In the genomic region with DNA sequence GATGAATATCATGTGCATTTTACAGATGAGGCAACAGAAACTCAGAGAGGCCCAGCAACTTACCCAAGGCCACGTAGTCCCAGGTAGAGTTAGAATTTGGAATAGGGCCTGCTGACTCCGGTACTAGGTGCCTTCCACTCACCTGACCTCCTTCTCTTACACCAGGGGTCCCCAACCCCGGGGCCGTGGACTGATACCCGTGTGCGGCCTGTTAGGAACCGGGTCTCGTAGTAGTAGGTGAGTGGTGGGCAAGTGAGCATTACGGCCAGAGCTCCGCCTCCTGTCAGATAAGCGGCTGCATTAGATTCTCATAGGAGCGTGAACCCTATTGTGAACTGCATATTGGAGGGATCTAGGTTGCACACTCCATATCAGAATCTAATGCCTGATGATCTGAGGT, we compare ENCODE assay signal across 21 cellular contexts.
DNase-seq lines count a peak whose midpoint lies in the region; ATAC-seq and TF ChIP-seq lines count a peak whose summit lies in the region.
"Had no signal": no experiment of that assay in that cellular context is flagged by ENCODE, and none has a peak within 500 bp of the region (broad histone marks: within the 10 kb centered on the region; RNA-seq: fewer than 3 reads in every experiment).

No MANE protein-coding gene starts in this region.

- H3K27me3 ChIP-seq in naive thymus-derived CD4-positive, alpha-beta T cell (ENCODE audit: control insufficient read depth in 2 of 2, insufficient read depth in 2 of 2, low read length in 2 of 2): no peaks in the 10 kb centered on the region
- no peaks in the 10 kb centered on the region for H3K27me3 ChIP-seq in vagina

- no peaks in the 10 kb centered on the region for H3K9me3 ChIP-seq in naive thymus-derived CD4-positive, alpha-beta T cell (ENCODE audit: control insufficient read depth in 2 of 3, low read length in 3 of 3)
- H3K9me3 ChIP-seq in vagina: no peaks in the 10 kb centered on the region
- H3K9me3 ChIP-seq: Caco-2 had no signal

- H3K27me3 Mint-ChIP-seq in activated naive CD4-positive, alpha-beta T cell treated with anti-CD3 and anti-CD28 coated beads for 36 hours (ENCODE audit: low read depth): no peaks in the 10 kb centered on the region
- no peaks in the 10 kb centered on the region for H3K27me3 Mint-ChIP-seq in activated naive CD4-positive, alpha-beta T cell treated with anti-CD3 and anti-CD28 coated beads, Interleukin-2, amount 10 ng/mL, durations not matched to agents 7 days and 5 days
- no peaks in the 10 kb centered on the region for H3K27me3 Mint-ChIP-seq in activated T-helper 1 cell treated with anti-CD3 and anti-CD28 coated beads, Interleukin-12 subunit alpha, Interleukin-12 subunit beta, Interleukin-2, Interleukin-4 antibody, amounts not matched to agents 30 ng/mL and 10 ng/mL and 1 ng/mL, durations not matched to agents 14 hours and 24 hours and 36 hours (ENCODE audit: insufficient read depth)
- H3K27me3 Mint-ChIP-seq in naive thymus-derived CD4-positive, alpha-beta T cell: no peaks in the 10 kb centered on the region
- H3K27me3 Mint-ChIP-seq: activated naive CD4-positive, alpha-beta T cell treated with anti-CD3 and anti-CD28 coated beads, Interleukin-2, amount 50 U/mL, for 24 hours; brain; type B pancreatic cell had no signal

- H3K9me3 Mint-ChIP-seq in activated naive CD4-positive, alpha-beta T cell treated with anti-CD3 and anti-CD28 coated beads for 36 hours: no peaks in the 10 kb centered on the region
- H3K9me3 Mint-ChIP-seq in activated naive CD4-positive, alpha-beta T cell treated with anti-CD3 and anti-CD28 coated beads, Interleukin-2, amount 10 ng/mL, durations not matched to agents 7 days and 5 days: no peaks in the 10 kb centered on the region
- no peaks in the 10 kb centered on the region for H3K9me3 Mint-ChIP-seq in activated T-helper 1 cell treated with anti-CD3 and anti-CD28 coated beads, Interleukin-12 subunit alpha, Interleukin-12 subunit beta, Interleukin-2, Interleukin-4 antibody, amounts not matched to agents 30 ng/mL and 10 ng/mL and 1 ng/mL, durations not matched to agents 14 hours and 24 hours and 36 hours
- H3K9me3 Mint-ChIP-seq in naive thymus-derived CD4-positive, alpha-beta T cell: no peaks in the 10 kb centered on the region
- H3K9me3 Mint-ChIP-seq: activated naive CD4-positive, alpha-beta T cell treated with anti-CD3 and anti-CD28 coated beads, Interleukin-2, amount 50 U/mL, for 24 hours; brain; nephron progenitor cell; type B pancreatic cell had no signal

- no peak overlapping the region for H3K4me3 Mint-ChIP-seq in activated naive CD4-positive, alpha-beta T cell treated with anti-CD3 and anti-CD28 coated beads for 36 hours
- H3K4me3 Mint-ChIP-seq in activated naive CD4-positive, alpha-beta T cell treated with anti-CD3 and anti-CD28 coated beads, Interleukin-2, amount 10 ng/mL, durations not matched to agents 7 days and 5 days: no peak overlapping the region
- no peak overlapping the region for H3K4me3 Mint-ChIP-seq in activated T-helper 1 cell treated with anti-CD3 and anti-CD28 coated beads, Interleukin-12 subunit alpha, Interleukin-12 subunit beta, Interleukin-2, Interleukin-4 antibody, amounts not matched to agents 30 ng/mL and 10 ng/mL and 1 ng/mL, durations not matched to agents 14 hours and 24 hours and 36 hours
- H3K4me3 Mint-ChIP-seq in naive thymus-derived CD4-positive, alpha-beta T cell: peak overlapping the region in 1 of 10 donors; percentile 41
- H3K4me3 Mint-ChIP-seq: activated naive CD4-positive, alpha-beta T cell treated with anti-CD3 and anti-CD28 coated beads, Interleukin-2, amount 50 U/mL, for 24 hours; brain; nephron progenitor cell; type B pancreatic cell had no signal

- peaks cover 26 to 50% of the 10 kb centered on the region in 2 donors for H3K4me1 ChIP-seq in naive thymus-derived CD4-positive, alpha-beta T cell (ENCODE audit: control insufficient read depth in 2 of 2, insufficient read depth in 2 of 2, low read length in 2 of 2)
- peaks cover 92% of the 10 kb centered on the region for H3K4me1 ChIP-seq in vagina

- H3K4me3 ChIP-seq in naive thymus-derived CD4-positive, alpha-beta T cell (ENCODE audit: low read length): no peak overlapping the region
- H3K4me3 ChIP-seq in vagina: no peak overlapping the region
- H3K4me3 ChIP-seq: lung had no signal

- POLR2A ChIA-PET in naive thymus-derived CD4-positive, alpha-beta T cell (lab: Charles Lee): interaction anchor here (0.9 kb wide), 1 partner anchor 9 kb away, joined by 4 read pairs; no protein-coding TSS in a partner anchor

- CTCF ChIA-PET in activated naive CD4-positive, alpha-beta T cell treated with anti-CD3 and anti-CD28 coated beads for 36 hours (lab: Charles Lee): interaction anchor here (0.5 to 1.4 kb wide), 3 partner anchors 10 to 184 kb away, joined by 3 read pairs; no protein-coding TSS in a partner anchor
- CTCF ChIA-PET in activated naive CD4-positive, alpha-beta T cell treated with anti-CD3 and anti-CD28 coated beads, Interleukin-2, amount 10 ng/mL, durations not matched to agents 7 days and 5 days (lab: Charles Lee): no interaction called here
- CTCF ChIA-PET in naive thymus-derived CD4-positive, alpha-beta T cell (lab: Charles Lee): no interaction called here

- no peaks in the 10 kb centered on the region for H3K36me3 ChIP-seq in naive thymus-derived CD4-positive, alpha-beta T cell (ENCODE audit: control insufficient read depth in 2 of 3, insufficient read depth in 3 of 3, low read length in 3 of 3)
- no peaks in the 10 kb centered on the region for H3K36me3 ChIP-seq in vagina

- no peak for ATAC-seq in naive thymus-derived CD4-positive, alpha-beta T cell
- no peak for ATAC-seq in HG03442 (IDR thresholded peaks at IDR 0.05; ENCODE audit: unreplicated experiment)

- no peak for TF ChIP-seq POLR2A in vagina (IDR thresholded peaks at IDR 0.05)

- intact Hi-C loops in activated naive CD4-positive, alpha-beta T cell treated with anti-CD3 and anti-CD28 coated beads for 36 hours (cut with micrococcal nuclease): no loop called here
- intact Hi-C loops in activated T-helper 1 cell treated with anti-CD3 and anti-CD28 coated beads, Interleukin-12 subunit alpha, Interleukin-12 subunit beta, Interleukin-2, Interleukin-4 antibody, amounts not matched to agents 30 ng/mL and 10 ng/mL and 1 ng/mL, durations not matched to agents 14 hours and 24 hours and 36 hours (cut with micrococcal nuclease): loop anchor here (2.0 to 5.0 kb wide), 3 partner anchors 17 to 111 kb away; a partner anchor contains a TSS
- intact Hi-C loops in naive thymus-derived CD4-positive, alpha-beta T cell (cut with micrococcal nuclease): loop anchor here (5.0 to 10.0 kb wide), 2 partner anchors 93 to 175 kb away; no protein-coding TSS in a partner anchor
- intact Hi-C loops in vagina (cut with DNase I): no loop called here

- no peak for DNase-seq in activated naive CD4-positive, alpha-beta T cell treated with anti-CD3 and anti-CD28 coated beads for 36 hours
- DNase-seq in activated naive CD4-positive, alpha-beta T cell treated with anti-CD3 and anti-CD28 coated beads, Interleukin-2, amount 10 ng/mL, durations not matched to agents 7 days and 5 days: no peak
- DNase-seq in activated T-helper 1 cell treated with anti-CD3 and anti-CD28 coated beads, Interleukin-12 subunit alpha, Interleukin-12 subunit beta, Interleukin-2, Interleukin-4 antibody, amounts not matched to agents 30 ng/mL and 10 ng/mL and 1 ng/mL, durations not matched to agents 14 hours and 24 hours and 36 hours (ENCODE audit: low spot score): no peak
- DNase-seq in naive thymus-derived CD4-positive, alpha-beta T cell: no peak
- no peak for DNase-seq in vagina (ENCODE audit: extremely low spot score in 2 of 2)
- DNase-seq in MV-4-11 (lab: John Stamatoyannopoulos, UW): no peak
- DNase-seq in DMS114 treated with DMSO at 0.1 percent for 48 hours (lab: John Stamatoyannopoulos, UW; ENCODE audit: unreplicated experiment): no peak
- DNase-seq: ACHN; Caco-2; dermis blood vessel endothelial cell; erythroblast; NCI-H2029; NCI-H510A treated with DMSO at 0.1 percent for 48 hours; nephron progenitor cell; stimulated activated CD4-positive, alpha-beta T cell treated with anti-CD3 and anti-CD28 coated beads, Interleukin-12 subunit alpha, Interleukin-12 subunit beta, amount 100 ng/mL, for 4 hours; stimulated activated naive CD4-positive, alpha-beta T cell had no signal

- no peak for TF ChIP-seq CTCF in vagina (IDR thresholded peaks at IDR 0.05)

- H3K27ac ChIP-seq in naive thymus-derived CD4-positive, alpha-beta T cell (ENCODE audit: low read depth, low read length): no peak overlapping the region
- peak overlapping the region; percentile 62 for H3K27ac ChIP-seq in vagina

- peaks cover 4% of the 10 kb centered on the region for H3K36me3 Mint-ChIP-seq in activated naive CD4-positive, alpha-beta T cell treated with anti-CD3 and anti-CD28 coated beads for 36 hours (ENCODE audit: low read depth)
- H3K36me3 Mint-ChIP-seq in activated naive CD4-positive, alpha-beta T cell treated with anti-CD3 and anti-CD28 coated beads, Interleukin-2, amount 10 ng/mL, durations not matched to agents 7 days and 5 days: peaks cover 39% of the 10 kb centered on the region
- H3K36me3 Mint-ChIP-seq in activated T-helper 1 cell treated with anti-CD3 and anti-CD28 coated beads, Interleukin-12 subunit alpha, Interleukin-12 subunit beta, Interleukin-2, Interleukin-4 antibody, amounts not matched to agents 30 ng/mL and 10 ng/mL and 1 ng/mL, durations not matched to agents 14 hours and 24 hours and 36 hours (ENCODE audit: low read depth): peaks cover 38% of the 10 kb centered on the region
- H3K36me3 Mint-ChIP-seq in naive thymus-derived CD4-positive, alpha-beta T cell: peaks cover 0 to 29% (median 5%) of the 10 kb centered on the region in 5 donors
- H3K36me3 Mint-ChIP-seq: brain had no signal

- H3K4me1 Mint-ChIP-seq in activated naive CD4-positive, alpha-beta T cell treated with anti-CD3 and anti-CD28 coated beads for 36 hours (ENCODE audit: low read depth): peaks cover 69% of the 10 kb centered on the region
- peaks cover 83% of the 10 kb centered on the region for H3K4me1 Mint-ChIP-seq in activated naive CD4-positive, alpha-beta T cell treated with anti-CD3 and anti-CD28 coated beads, Interleukin-2, amount 10 ng/mL, durations not matched to agents 7 days and 5 days
- H3K4me1 Mint-ChIP-seq in activated T-helper 1 cell treated with anti-CD3 and anti-CD28 coated beads, Interleukin-12 subunit alpha, Interleukin-12 subunit beta, Interleukin-2, Interleukin-4 antibody, amounts not matched to agents 30 ng/mL and 10 ng/mL and 1 ng/mL, durations not matched to agents 14 hours and 24 hours and 36 hours (ENCODE audit: low read depth): peaks cover 97% of the 10 kb centered on the region
- H3K4me1 Mint-ChIP-seq in naive thymus-derived CD4-positive, alpha-beta T cell: peaks cover 34 to 96% (median 70%) of the 10 kb centered on the region in 7 donors

- peak overlapping the region; percentile 53 for H3K27ac Mint-ChIP-seq in activated naive CD4-positive, alpha-beta T cell treated with anti-CD3 and anti-CD28 coated beads for 36 hours
- H3K27ac Mint-ChIP-seq in activated naive CD4-positive, alpha-beta T cell treated with anti-CD3 and anti-CD28 coated beads, Interleukin-2, amount 10 ng/mL, durations not matched to agents 7 days and 5 days: no peak overlapping the region
- H3K27ac Mint-ChIP-seq in activated T-helper 1 cell treated with anti-CD3 and anti-CD28 coated beads, Interleukin-12 subunit alpha, Interleukin-12 subunit beta, Interleukin-2, Interleukin-4 antibody, amounts not matched to agents 30 ng/mL and 10 ng/mL and 1 ng/mL, durations not matched to agents 14 hours and 24 hours and 36 hours: peak overlapping the region; percentile 86
- peak overlapping the region in 8 of 9 donors; percentile 34 to 98 (median 68) for H3K27ac Mint-ChIP-seq in naive thymus-derived CD4-positive, alpha-beta T cell
- H3K27ac Mint-ChIP-seq: type B pancreatic cell had no signal

Comparison
In these comparisons a context has a peak if more than half of its experiments do, and no peak if none do; other contexts are left out.
1. intact Hi-C loops: an anchor here in activated T-helper 1 cell treated with anti-CD3 and anti-CD28 coated beads, Interleukin-12 subunit alpha, Interleukin-12 subunit beta, Interleukin-2, Interleukin-4 antibody, amounts not matched to agents 30 ng/mL and 10 ng/mL and 1 ng/mL, durations not matched to agents 14 hours and 24 hours and 36 hours (2.0 to 5.0 kb wide) and naive thymus-derived CD4-positive, alpha-beta T cell (5.0 to 10.0 kb wide); none called in activated naive CD4-positive, alpha-beta T cell treated with anti-CD3 and anti-CD28 coated beads for 36 hours and vagina.